9 cellular contexts compared by ENCODE assay signal in genomic region chr6:32151885-32152311, GRCh38. TPM values are rescaled to one million over a fixed set of nuclear protein-coding genes. Genes with fewer than 3 reads are reported as not detected.
DNase-seq lines count a peak whose midpoint lies in the region; ATAC-seq, FAIRE-seq and TF ChIP-seq lines count a peak whose summit lies in the region.
"Had no signal": no experiment of that assay in that cellular context is flagged by ENCODE, and none has a peak within 500 bp of the region (broad histone marks: within the 10 kb centered on the region; RNA-seq: fewer than 3 reads in every experiment).

Gene PRRT1, minus strand, starts transcription at chr6:32151939. Its CDS starts 112 bp downstream, at chr6:32151827.

- ATAC-seq in K562 (no peak), left lung (no peak), GM21390 (IDR thresholded peaks at IDR 0.05; ENCODE audit: unreplicated experiment) (no peak)

- H3K36me3 ChIP-seq in K562 (ENCODE audit: control insufficient read depth, insufficient read depth, low read length) (peaks cover 18% of the 10 kb centered on the region), left lung (peaks cover 0 to 4% of the 10 kb centered on the region in 2 donors), tibial artery (peaks cover 4 to 25% (median 11%) of the 10 kb centered on the region in 3 donors)

- no peaks in the 10 kb centered on the region for H4K20me1 ChIP-seq in K562 (replicated peaks; ENCODE audit: control insufficient read depth, insufficient read depth, low read length)

- peak within 1 kb of the TSS; percentile 91 for H2AFZ ChIP-seq in K562 (ENCODE audit: low read depth, low read length)

- CTCF ChIA-PET in K562 (lab: Yijun Ruan, JAX; ENCODE audit: low intra/inter-chr PET ratio): interaction anchor here (4.2 kb wide), 1 partner anchor 33 kb away, joined by 51 read pairs; no protein-coding TSS in a partner anchor

- no peaks in the 10 kb centered on the region for H3K9me3 ChIP-seq in K562 (replicated peaks; ENCODE audit: control insufficient read depth, insufficient read depth, low read depth, low read length)
- no peaks in the 10 kb centered on the region for H3K9me3 ChIP-seq in left lung
- no peaks in the 10 kb centered on the region for H3K9me3 ChIP-seq in tibial artery

- peaks cover 44% of the 10 kb centered on the region for H3K79me2 ChIP-seq in K562 (ENCODE audit: control insufficient read depth, insufficient read depth, low read length)

- 43% methylated on average over 1 of the region's 19 CpGs for WGBS in K562 (ENCODE audit: insufficient coverage, low coverage, missing lambda C conversion rate)

- POLR2A ChIA-PET in K562 (lab: Yijun Ruan, JAX): interaction anchor here (0.6 to 2.1 kb wide), 8 partner anchors 12 to 61 kb away, joined by 3 to 7 read pairs (median 4); partner anchors contain the start of genes ATF6B and FKBPL

- H3K4me3 ChIP-seq in K562: peak within 1 kb of the TSS; percentile 65; the same call in 1 of the 2 replicates
- H3K4me3 ChIP-seq in left lung: peak within 1 kb of the TSS; percentile 47 to 62
- peak within 1 kb of the TSS; percentile 67 to 81 for H3K4me3 ChIP-seq in tibial artery

- H3K9ac ChIP-seq in K562 (ENCODE audit: insufficient read depth in 1 of 2, low read depth in 2 of 2, low read length in 2 of 2): peak within 1 kb of the TSS; percentile 86 to 93

- peak; percentile 35 for DNase-seq in activated T-cell treated with anti-CD3 and anti-CD28 coated beads, Interleukin-2, amount 50 U/mL, for 1 hour
- DNase-seq in activated T-cell treated with anti-CD3 and anti-CD28 coated beads for 4 hours (no peak), K562 (ENCODE audit: extremely low read depth in 1 of 4, low spot score in 3 of 4) (peak in 2 of 4 experiments; percentile 47 to 49), left lung (no peak), tibial artery (no peak), OCI-M2 (lab: John Stamatoyannopoulos, UW; ENCODE audit: unreplicated experiment) (no peak), NCI-H1417 treated with DMSO at 0.1 percent for 48 hours (lab: John Stamatoyannopoulos, UW) (no peak)
- DNase-seq: stimulated activated CD4-positive, alpha-beta T cell treated with anti-CD3 and anti-CD28 coated beads, Interleukin-4, amount 100 ng/mL, for 1 hour had no signal

- H3K27me3 ChIP-seq in K562 (ENCODE audit: control insufficient read depth in 2 of 2, insufficient read depth in 2 of 2, low read length in 2 of 2) (no peaks in the 10 kb centered on the region), left lung (peaks cover 35 to 95% of the 10 kb centered on the region in 2 donors), tibial artery (no peaks in the 10 kb centered on the region)

- H3K4me1 ChIP-seq in K562 (replicated peaks in 1 of 2; ENCODE audit: control insufficient read depth in 2 of 2, insufficient read depth in 2 of 2, low read length in 2 of 2): peaks cover 25 to 65% of the 10 kb centered on the region in 2 experiments; a peak in 4 of 5 replicates
- peaks cover 15 to 45% of the 10 kb centered on the region in 2 donors for H3K4me1 ChIP-seq in left lung
- peaks cover 0 to 49% (median 39%) of the 10 kb centered on the region in 4 donors for H3K4me1 ChIP-seq in tibial artery

- intact Hi-C loops in K562 (cut with micrococcal nuclease): no loop called here
- intact Hi-C loops in left lung (cut with DNase I): loop anchor here in 1 of 2 donors (5.0 kb wide), 1 partner anchor 35 kb away; no protein-coding TSS in a partner anchor
- intact Hi-C loops in tibial artery (cut with DNase I; ENCODE audit: low total_unique reads): loop anchor here (5.0 kb wide), 1 partner anchor 65 kb away; no protein-coding TSS in a partner anchor

- peak; percentile 68 for FAIRE-seq in K562 (lab: Jason Lieb, UNC)

- H3K9me1 ChIP-seq in K562 (ENCODE audit: control insufficient read depth, insufficient read depth, low read length): no peaks in the 10 kb centered on the region

- peak within 1 kb of the TSS; percentile 86 for H3K4me2 ChIP-seq in K562 (ENCODE audit: insufficient read depth, low read length)

- H3K27ac ChIP-seq in K562 (ENCODE audit: extremely low read depth, low read depth, low read length) (peak within 1 kb of the TSS; percentile 89), left lung (peak within 1 kb of the TSS; percentile 19 to 80), tibial artery (peak within 1 kb of the TSS; percentile 92 to 98)

- BruUV-seq in K562 (replicated peaks; lab: Mats Ljungman, UMichigan): no TSS peak

- no peak for TF ChIP-seq POLR2A in K562 (conservative IDR thresholded peaks at IDR 0.05)

- TF ChIP-seq RAD21 in K562 (CRISPR knock-in tag; conservative IDR thresholded peaks at IDR 0.05 in 1 of 2, IDR thresholded peaks at IDR 0.05 in 1 of 2): no peak

- in situ Hi-C loops in K562 (cut with MboI): no loop called here

- no peak for TF ChIP-seq EP300 in K562 (IDR thresholded peaks at IDR 0.05; ENCODE audit: low read length)

- no peak for TF ChIP-seq CTCF in K562 (IDR thresholded peaks at IDR 0.05 in 2 of 3, conservative IDR thresholded peaks at IDR 0.05 in 1 of 3; ENCODE audit: insufficient read depth in 2 of 3, low read depth in 1 of 3, low read length in 3 of 3)
- no peak for TF ChIP-seq CTCF in left lung (IDR thresholded peaks at IDR 0.05)
- no peak for TF ChIP-seq CTCF in tibial artery (IDR thresholded peaks at IDR 0.05)

TF ChIP-seq in K562, 482 proteins besides CTCF, POLR2A, EP300 and RAD21 (continues in another document):
- no peak for TF ChIP-seq ATF2 (CRISPR knock-in tag; IDR thresholded peaks at IDR 0.05)
- 0 out of 2 replicates have a peak, but pooled peaks have one; percentile 4 for TF ChIP-seq CXXC5 (CRISPR knock-in tag; IDR thresholded peaks at IDR 0.05)
- TF ChIP-seq RFX1 (IDR thresholded peaks at IDR 0.05): peak; percentile 88
- TF ChIP-seq ZFX (CRISPR knock-in tag; IDR thresholded peaks at IDR 0.05): peak; percentile 16; the same call in 1 of the 2 replicates
- no peak for TF ChIP-seq HIVEP1 (CRISPR knock-in tag; IDR thresholded peaks at IDR 0.05)
- no peak for TF ChIP-seq MXI1 (IDR thresholded peaks at IDR 0.05; ENCODE audit: low read depth, low read length)
- peak; percentile 80 for TF ChIP-seq ZFP91 (CRISPR knock-in tag; IDR thresholded peaks at IDR 0.05)
- 0 out of 2 replicates have a peak, but pooled peaks have one; percentile 41 for TF ChIP-seq MBD1 (CRISPR knock-in tag; IDR thresholded peaks at IDR 0.05)

RNA-seq across cellular contexts. Expression of gene PRRT1, which starts in this region (rescaled TPM):
- 2.0 and 3.2 TPM in 2 replicates for total RNA-seq in K562 (2011; cell fraction: chromatin; rRNA removed; ENCODE audit: low replicate concordance)
- total RNA-seq in K562 (2011; cell fraction: nucleolus; rRNA removed): 0.92 and 1.5 TPM in 2 replicates
- total RNA-seq in K562 (2011; cell fraction: nucleoplasm; rRNA removed): 3.2 and 6.0 TPM in 2 replicates
- total RNA-seq in K562 (2014; rRNA removed): 0.14 and 0.57 TPM in 2 replicates
- 0.16 and 0.29 TPM in 2 replicates for total RNA-seq in K562 (2014; rRNA removed; fragmentation: Illumina TruSeq; extraction: Trizol)
- total RNA-seq in K562 (2015; rRNA removed; fragmentation: Illumina TruSeq; extraction: Trizol): 0.40 and 0.53 TPM in 2 replicates
- total RNA-seq in K562 (2021): 1.9 and 3.0 TPM in 2 replicates
- polyA plus RNA-seq in K562 (2011; rRNA removed): 0.50 and 1.1 TPM in 2 replicates
- polyA plus RNA-seq in K562 (2011; cell fraction: cytosol; rRNA removed): 1.3 and 2.0 TPM in 2 replicates
- polyA plus RNA-seq in K562 (2011; cell fraction: nucleus; rRNA removed): 6.7 and 12.8 TPM in 2 replicates
- polyA plus RNA-seq in K562 (2012): 3.9 and 9.0 TPM in 2 replicates
- 3.3 and 3.5 TPM in 2 replicates for polyA plus RNA-seq in K562 (2014; fragmentation: Illumina TruSeq; extraction: Trizol)
- under 1 TPM; 0.31 to 0.41 TPM for polyA plus RNA-seq in K562 (2014; fragmentation: Nextera tagmentation; extraction: Ambion mirVana)
- 2.1 and 2.8 TPM in 2 replicates for polyA plus RNA-seq in K562 (2014; rRNA removed)
- polyA minus RNA-seq in K562 (2011; rRNA and poly(A)+ RNA removed): 0.07 and 0.27 TPM in 2 replicates
- polyA minus RNA-seq in K562 (2011; cell fraction: cytosol; rRNA and poly(A)+ RNA removed): 0.48 TPM in 1 of 2 replicates, not detected in the other
- 0.44 and 0.54 TPM in 2 replicates for polyA minus RNA-seq in K562 (2011; cell fraction: nucleus; rRNA and poly(A)+ RNA removed)
- total RNA-seq in left lung: 1 to 10 TPM; 1.0 to 1.6 TPM
